ENCODE assay signal across 15 cellular contexts in genomic region chr22:23256138-23256932, GRCh38.
DNase-seq lines count a peak whose midpoint lies in the region; ATAC-seq, FAIRE-seq and TF ChIP-seq lines count a peak whose summit lies in the region.
"Had no signal": no experiment of that assay in that cellular context is flagged by ENCODE, and none has a peak within 500 bp of the region (broad histone marks: within the 10 kb centered on the region; RNA-seq: fewer than 3 reads in every experiment).

No MANE protein-coding gene starts in this region.

- peak; percentile 85 for FAIRE-seq in urothelium cell line (lab: Jason Lieb, UNC)
- FAIRE-seq: D721Med had no signal

- H3K27ac ChIP-seq in mammary epithelial cell (ENCODE audit: insufficient read depth, low read depth, low read length) (no peak overlapping the region), duodenal mucosa (ENCODE audit: low read depth, low read length) (peak overlapping the region; percentile 61)
- H3K27ac ChIP-seq: parathyroid adenoma had no signal

- BruUV-seq in MCF 10A (replicated peaks; lab: Mats Ljungman, UMichigan) (no TSS peak), mammary epithelial cell (replicated peaks; lab: Mats Ljungman, UMichigan) (no TSS peak)

- H3K36me3 Mint-ChIP-seq in MCF 10A (ENCODE audit: insufficient read depth, unreplicated experiment) (peaks cover 32% of the 10 kb centered on the region), natural killer cell (no peaks in the 10 kb centered on the region)

- H3K4me2 ChIP-seq in mammary epithelial cell (ENCODE audit: insufficient read depth, low read depth, low read length), result no peak overlapping the region

- no peak overlapping the region for H2AFZ ChIP-seq in mammary epithelial cell (ENCODE audit: low read depth, low read length)
- H2AFZ ChIP-seq: parathyroid adenoma had no signal

- CTCF ChIA-PET in MCF 10A (lab: Yijun Ruan, JAX), result interaction anchor here (0.6 kb wide), 1 partner anchor 303 kb away, joined by 4 read pairs; no protein-coding TSS in a partner anchor
- CTCF ChIA-PET in mammary epithelial cell (lab: Charles Lee; ENCODE audit: low non-redundant PET), result no interaction called here

- H3K4me1 ChIP-seq in mammary epithelial cell (ENCODE audit: insufficient read depth, low read length), result peaks cover 20% of the 10 kb centered on the region
- peaks cover 13 to 17% of the 10 kb centered on the region in 2 donors for H3K4me1 ChIP-seq in duodenal mucosa (ENCODE audit: control insufficient read depth in 1 of 2, insufficient read depth in 2 of 2, low read length in 2 of 2)
- H3K4me1 ChIP-seq: parathyroid adenoma had no signal

- H4K20me1 ChIP-seq in mammary epithelial cell (ENCODE audit: insufficient read depth, low read length), result no peaks in the 10 kb centered on the region

- peaks cover 66% of the 10 kb centered on the region for H3K79me2 ChIP-seq in mammary epithelial cell (ENCODE audit: insufficient read depth, low read length)
- H3K79me2 ChIP-seq: parathyroid adenoma had no signal

- no peak overlapping the region for H3K9ac ChIP-seq in mammary epithelial cell (ENCODE audit: insufficient read depth, low read length)
- no peak overlapping the region for H3K9ac ChIP-seq in duodenal mucosa (ENCODE audit: low read depth in 1 of 2, low read length in 2 of 2)
- H3K9ac ChIP-seq: parathyroid adenoma had no signal

- H3K4me1 Mint-ChIP-seq in MCF 10A (ENCODE audit: insufficient read depth, unreplicated experiment) (peaks cover 17% of the 10 kb centered on the region), natural killer cell (peaks cover 21 to 24% of the 10 kb centered on the region in 2 donors)

- no peak overlapping the region for H3K4me3 ChIP-seq in mammary epithelial cell (replicated peaks in 1 of 3; ENCODE audit: insufficient read depth in 1 of 3, low read depth in 2 of 3, low read length in 3 of 3)
- H3K4me3 ChIP-seq in duodenal mucosa (ENCODE audit: low read depth in 1 of 2, low read length in 2 of 2), result no peak overlapping the region

- H3K27ac Mint-ChIP-seq in MCF 10A (ENCODE audit: low read depth, unreplicated experiment) (peak overlapping the region; percentile 88), natural killer cell (peak overlapping the region; percentile 76 to 80)

- intact Hi-C loops in MCF 10A (cut with micrococcal nuclease), result loop anchor here (2.0 kb wide), 2 partner anchors 22 to 74 kb away; no protein-coding TSS in a partner anchor
- intact Hi-C loops in mammary epithelial cell (cut with micrococcal nuclease), result no loop called here
- intact Hi-C loops in natural killer cell (cut with micrococcal nuclease), result no loop called here

- POLR2A ChIA-PET in MCF 10A (lab: Yijun Ruan, JAX), result no interaction called here

- WGBS in mammary epithelial cell (ENCODE audit: low coverage, missing lambda C conversion rate), result 95% methylated on average over 7 of the region's 10 CpGs

- H3K9me3 ChIP-seq in mammary epithelial cell (replicated peaks; ENCODE audit: insufficient read depth, low read length) (no peaks in the 10 kb centered on the region), duodenal mucosa (ENCODE audit: control insufficient read depth in 1 of 2, low read length in 2 of 2) (no peaks in the 10 kb centered on the region)

- no peak for DNase-seq in MCF 10A (ENCODE audit: unreplicated experiment)
- no peak for DNase-seq in mammary epithelial cell
- DNase-seq in natural killer cell, result no peak
- DNase-seq in urothelium cell line (ENCODE audit: low spot score), result no peak
- DNase-seq in NCI-H82 (lab: John Stamatoyannopoulos, UW), result no peak
- DNase-seq: central memory CD4-positive, alpha-beta T cell; islet precursor cell; NCI-H1048 had no signal

- H3K27me3 Mint-ChIP-seq in MCF 10A (ENCODE audit: insufficient read depth, unreplicated experiment) (no peaks in the 10 kb centered on the region), natural killer cell (ENCODE audit: low read depth in 2 of 2) (no peaks in the 10 kb centered on the region)

- no peak overlapping the region for H3K4me3 Mint-ChIP-seq in MCF 10A (ENCODE audit: unreplicated experiment)
- H3K4me3 Mint-ChIP-seq in natural killer cell, result peak overlapping the region; percentile 33

- dilution Hi-C loops in mammary epithelial cell (cut with HindIII; ENCODE audit: low sequenced_read_pairs), result no loop called here

- in situ Hi-C loops in mammary epithelial cell (cut with MboI; ENCODE audit: low sequenced_read_pairs in 2 of 2), result no loop called here

- H3K36me3 ChIP-seq in mammary epithelial cell (ENCODE audit: insufficient read depth, low read length), result peaks cover 3% of the 10 kb centered on the region
- peaks cover 10 to 32% of the 10 kb centered on the region in 2 donors for H3K36me3 ChIP-seq in duodenal mucosa (ENCODE audit: control insufficient read depth in 1 of 2, insufficient read depth in 2 of 2, low read length in 2 of 2)

- H3K9me3 Mint-ChIP-seq in MCF 10A (ENCODE audit: unreplicated experiment) (no peaks in the 10 kb centered on the region), natural killer cell (no peaks in the 10 kb centered on the region)
- H3K9me3 Mint-ChIP-seq: activated T-helper 2 cell treated with anti-CD3 and anti-CD28 coated beads, Interferon-gamma antibody, Interleukin-2, Interleukin-4, amounts not matched to agents 10 μg/mL and 5 μg/mL and 100 μg/mL, durations not matched to agents 14 hours and 24 hours and 36 hours had no signal

- H3K27me3 ChIP-seq in mammary epithelial cell (ENCODE audit: insufficient read depth, low read length), result no peaks in the 10 kb centered on the region
- H3K27me3 ChIP-seq in duodenal mucosa (ENCODE audit: control insufficient read depth in 1 of 2, insufficient read depth in 2 of 2, low read length in 2 of 2), result no peaks in the 10 kb centered on the region

- TF ChIP-seq CTCF in MCF 10A (IDR thresholded peaks at IDR 0.05; ENCODE audit: unreplicated experiment), result no peak
- TF ChIP-seq CTCF in mammary epithelial cell (conservative IDR thresholded peaks at IDR 0.05 in 1 of 2, IDR thresholded peaks at IDR 0.05 in 1 of 2; ENCODE audit: extremely low read depth in 1 of 2, insufficient read depth in 1 of 2, low read depth in 1 of 2, low read length in 2 of 2), result no peak
- TF ChIP-seq CTCF in natural killer cell (IDR thresholded peaks at IDR 0.05), result no peak

- no peak for ATAC-seq in natural killer cell
- no peak for ATAC-seq in HG03159 (IDR thresholded peaks at IDR 0.05; ENCODE audit: unreplicated experiment)
- ATAC-seq in HG03571 (IDR thresholded peaks at IDR 0.05; ENCODE audit: unreplicated experiment), result no peak
- ATAC-seq: SK-N-SH treated with all-trans-retinoic acid at 6 μM for 48 hours had no signal
